In the genomic region with DNA sequence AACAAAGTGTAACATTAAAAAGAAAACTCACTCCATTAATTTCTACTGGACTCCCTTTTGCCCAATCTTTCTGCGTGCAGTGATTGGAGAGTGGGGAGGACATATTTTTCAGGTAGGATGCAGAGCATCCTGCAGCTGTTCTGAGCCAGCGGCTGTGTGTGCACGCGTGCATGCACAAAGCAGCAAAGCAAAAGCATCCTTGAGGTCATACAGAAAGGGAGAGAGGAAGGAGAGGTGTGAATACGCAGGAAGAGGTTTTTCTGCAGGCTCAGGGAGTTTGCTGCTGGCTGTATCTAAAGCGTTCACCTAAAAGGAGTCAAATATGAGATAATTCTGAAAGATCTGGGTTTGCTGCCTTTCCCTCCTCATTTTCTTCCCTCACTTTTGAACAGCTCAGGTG, we compare ENCODE assay signal across 19 cellular contexts.
A peak's percentile ranks its signal among the peaks of the same experiment; 100 is the strongest.
DNase-seq lines count a peak whose midpoint lies in the region; ATAC-seq, FAIRE-seq and TF ChIP-seq lines count a peak whose summit lies in the region.
"Had no signal": no experiment of that assay in that cellular context is flagged by ENCODE, and none has a peak within 500 bp of the region (broad histone marks: within the 10 kb centered on the region; RNA-seq: fewer than 3 reads in every experiment).

No MANE protein-coding gene starts in this region.

- peak; percentile 66 for ATAC-seq in activated CD4-positive, CD25-positive, alpha-beta regulatory T cell treated with anti-CD3 and anti-CD28 coated beads, Interleukin-2, amount 50 U/mL, for 24 hours
- ATAC-seq in GM23338 (no peak), HG02610 (IDR thresholded peaks at IDR 0.05; ENCODE audit: unreplicated experiment) (no peak)
- ATAC-seq: left ventricle myocardium superior, mucosa of descending colon had no signal

- H3K27ac Mint-ChIP-seq in GM23338 = no peak overlapping the region
- peak overlapping the region; percentile 99 for H3K27ac Mint-ChIP-seq in activated T-helper 2 cell treated with anti-CD3 and anti-CD28 coated beads, Interferon-gamma antibody, Interleukin-2, Interleukin-4, amounts not matched to agents 10 μg/mL and 5 μg/mL and 100 μg/mL, durations not matched to agents 14 hours and 24 hours and 36 hours
- H3K27ac Mint-ChIP-seq: HFFc6 had no signal

- no peaks in the 10 kb centered on the region for H3K27me3 ChIP-seq in GM23338 (ENCODE audit: insufficient read depth)
- H3K27me3 ChIP-seq: neutrophil had no signal

- H3K27ac ChIP-seq in GM23338 (ENCODE audit: low read depth) = peak overlapping the region; percentile 45; the same call in 1 of the 2 replicates
- H3K27ac ChIP-seq in kidney (ENCODE audit: low read depth in 2 of 2, low read length in 2 of 2) = no peak overlapping the region
- H3K27ac ChIP-seq: 22Rv1, neutrophil had no signal

- FAIRE-seq in kidney (lab: Jason Lieb, UNC) = no peak

- H3K79me2 ChIP-seq in GM23338 (replicated peaks; ENCODE audit: insufficient read depth) = no peaks in the 10 kb centered on the region

- H3K9me2 ChIP-seq in GM23338 (ENCODE audit: insufficient read depth) = no peaks in the 10 kb centered on the region

- peaks cover 17% of the 10 kb centered on the region for H3K4me1 ChIP-seq in GM23338 (ENCODE audit: insufficient read depth)
- H3K4me1 ChIP-seq in kidney (ENCODE audit: control insufficient read depth in 1 of 2, insufficient read depth in 1 of 2, low read depth in 1 of 2, low read length in 2 of 2) = no peaks in the 10 kb centered on the region

- H3K36me3 Mint-ChIP-seq in GM23338 (ENCODE audit: low read depth) = peaks cover 17% of the 10 kb centered on the region
- H3K36me3 Mint-ChIP-seq in activated T-helper 2 cell treated with anti-CD3 and anti-CD28 coated beads, Interferon-gamma antibody, Interleukin-2, Interleukin-4, amounts not matched to agents 10 μg/mL and 5 μg/mL and 100 μg/mL, durations not matched to agents 14 hours and 24 hours and 36 hours (ENCODE audit: low read depth) = peaks cover 59% of the 10 kb centered on the region

- H2AFZ ChIP-seq in GM23338 = no peak overlapping the region

- TF ChIP-seq CTCF in GM23338 (conservative IDR thresholded peaks at IDR 0.05; ENCODE audit: low read depth in 2 of 2) (no peak), kidney (IDR thresholded peaks at IDR 0.05; ENCODE audit: borderline replicate concordance, extremely low read depth, insufficient read depth) (no peak)

- H3K9ac ChIP-seq in kidney (ENCODE audit: low read length in 2 of 2) = no peak overlapping the region

- DNase-seq in activated CD4-positive, CD25-positive, alpha-beta regulatory T cell (lab: John Stamatoyannopoulos, UW) = no peak
- no peak for DNase-seq in GM23338 (ENCODE audit: low spot score)
- DNase-seq in activated T-helper 2 cell treated with anti-CD3 and anti-CD28 coated beads, Interferon-gamma antibody, Interleukin-2, Interleukin-4, amounts not matched to agents 10 μg/mL and 5 μg/mL and 100 μg/mL, durations not matched to agents 14 hours and 24 hours and 36 hours (ENCODE audit: low spot score) = no peak
- peak; percentile 36 to 41 for DNase-seq in stimulated activated CD4-positive, alpha-beta T cell treated with anti-CD3 and anti-CD28 coated beads, Interleukin-15, amount 100 ng/mL, for 48 hours (ENCODE audit: low read depth in 2 of 2)
- DNase-seq in CD1c-positive myeloid dendritic cell (ENCODE audit: extremely low spot score) = no peak
- DNase-seq in kidney = no peak
- DNase-seq: central memory CD4-positive, alpha-beta T cell; HFFc6; Kasumi-1; left ventricle myocardium superior; mucosa of descending colon; NCI-H1105; NCI-H2081 treated with DMSO at 0.1 percent for 48 hours; NCI-H510A treated with DMSO at 0.1 percent for 48 hours; retina had no signal

- peaks cover 17% of the 10 kb centered on the region for H3K4me1 Mint-ChIP-seq in GM23338
- H3K4me1 Mint-ChIP-seq in activated T-helper 2 cell treated with anti-CD3 and anti-CD28 coated beads, Interferon-gamma antibody, Interleukin-2, Interleukin-4, amounts not matched to agents 10 μg/mL and 5 μg/mL and 100 μg/mL, durations not matched to agents 14 hours and 24 hours and 36 hours (ENCODE audit: low read depth) = peaks cover 75% of the 10 kb centered on the region

- H3K36me3 ChIP-seq in GM23338 (ENCODE audit: insufficient read depth) (peaks cover 31% of the 10 kb centered on the region), kidney (ENCODE audit: control insufficient read depth in 1 of 2, insufficient read depth in 2 of 2, low read length in 2 of 2) (peaks cover 6 to 12% of the 10 kb centered on the region in 2 donors)

- H3K9me3 ChIP-seq in kidney (ENCODE audit: control insufficient read depth in 1 of 2, low read length in 2 of 2) = no peaks in the 10 kb centered on the region
- H3K9me3 ChIP-seq: mucosa of descending colon, neutrophil had no signal

- H3F3A ChIP-seq in GM23338 (replicated peaks; ENCODE audit: low read depth) = no peaks in the 10 kb centered on the region; the same call in 1 of the 2 replicates

- intact Hi-C loops in activated T-helper 2 cell treated with anti-CD3 and anti-CD28 coated beads, Interferon-gamma antibody, Interleukin-2, Interleukin-4, amounts not matched to agents 10 μg/mL and 5 μg/mL and 100 μg/mL, durations not matched to agents 14 hours and 24 hours and 36 hours (cut with micrococcal nuclease) = loop anchor here (1.0 to 5.0 kb wide), 14 partner anchors 11 to 360 kb away; partner anchors contain the start of genes DUSP22 and IRF4
- intact Hi-C loops in kidney (cut with DNase I) = no loop called here

- H4K20me1 ChIP-seq in GM23338 (replicated peaks; ENCODE audit: insufficient read depth) = no peaks in the 10 kb centered on the region; the same call in none of the 2 replicates

- H3K9me3 Mint-ChIP-seq in GM23338 = no peaks in the 10 kb centered on the region
- H3K9me3 Mint-ChIP-seq in activated T-helper 2 cell treated with anti-CD3 and anti-CD28 coated beads, Interferon-gamma antibody, Interleukin-2, Interleukin-4, amounts not matched to agents 10 μg/mL and 5 μg/mL and 100 μg/mL, durations not matched to agents 14 hours and 24 hours and 36 hours = no peaks in the 10 kb centered on the region
- H3K9me3 Mint-ChIP-seq: HFFc6 had no signal

- H3K27me3 Mint-ChIP-seq in GM23338 (ENCODE audit: insufficient read depth, low read depth, poor library complexity) = peaks cover 1% of the 10 kb centered on the region
- no peaks in the 10 kb centered on the region for H3K27me3 Mint-ChIP-seq in activated T-helper 2 cell treated with anti-CD3 and anti-CD28 coated beads, Interferon-gamma antibody, Interleukin-2, Interleukin-4, amounts not matched to agents 10 μg/mL and 5 μg/mL and 100 μg/mL, durations not matched to agents 14 hours and 24 hours and 36 hours (ENCODE audit: low read depth)

- no peak overlapping the region for H3K4me2 ChIP-seq in GM23338

- H3K4me3 Mint-ChIP-seq in GM23338 = no peak overlapping the region
- H3K4me3 Mint-ChIP-seq in activated T-helper 2 cell treated with anti-CD3 and anti-CD28 coated beads, Interferon-gamma antibody, Interleukin-2, Interleukin-4, amounts not matched to agents 10 μg/mL and 5 μg/mL and 100 μg/mL, durations not matched to agents 14 hours and 24 hours and 36 hours (ENCODE audit: low read depth) = peak overlapping the region; percentile 75
- H3K4me3 Mint-ChIP-seq: HFFc6 had no signal

- H3K4me3 ChIP-seq in GM23338 (no peak overlapping the region), kidney (ENCODE audit: low read length in 2 of 2) (no peak overlapping the region)
- H3K4me3 ChIP-seq: mucosa of descending colon had no signal

TF ChIP-seq in GM23338, 12 proteins besides CTCF, POLR2A, EP300 and RAD21 (continues in another document):
- TF ChIP-seq, protein P1, sequence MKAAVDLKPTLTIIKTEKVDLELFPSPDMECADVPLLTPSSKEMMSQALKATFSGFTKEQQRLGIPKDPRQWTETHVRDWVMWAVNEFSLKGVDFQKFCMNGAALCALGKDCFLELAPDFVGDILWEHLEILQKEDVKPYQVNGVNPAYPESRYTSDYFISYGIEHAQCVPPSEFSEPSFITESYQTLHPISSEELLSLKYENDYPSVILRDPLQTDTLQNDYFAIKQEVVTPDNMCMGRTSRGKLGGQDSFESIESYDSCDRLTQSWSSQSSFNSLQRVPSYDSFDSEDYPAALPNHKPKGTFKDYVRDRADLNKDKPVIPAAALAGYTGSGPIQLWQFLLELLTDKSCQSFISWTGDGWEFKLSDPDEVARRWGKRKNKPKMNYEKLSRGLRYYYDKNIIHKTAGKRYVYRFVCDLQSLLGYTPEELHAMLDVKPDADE (IDR thresholded peaks at IDR 0.05) = no peak
- TF ChIP-seq JUNB (IDR thresholded peaks at IDR 0.05; ENCODE audit: unreplicated experiment) (no peak), EZH2phosphoT487 (IDR thresholded peaks at IDR 0.05; ENCODE audit: unreplicated experiment) (no peak), EZH2 (IDR thresholded peaks at IDR 0.05; ENCODE audit: low read depth, unreplicated experiment) (no peak)

Comparison
In these comparisons a context has a peak if more than half of its experiments do, and no peak if none do; other contexts are left out.
1. ATAC-seq: peak in activated CD4-positive, CD25-positive, alpha-beta regulatory T cell treated with anti-CD3 and anti-CD28 coated beads, Interleukin-2, amount 50 U/mL, for 24 hours (2 of 2); none in GM23338 (single experiment) and HG02610 (single experiment).
2. DNase-seq: peak in stimulated activated CD4-positive, alpha-beta T cell treated with anti-CD3 and anti-CD28 coated beads, Interleukin-15, amount 100 ng/mL, for 48 hours (2 of 2); none in activated CD4-positive, CD25-positive, alpha-beta regulatory T cell (0 of 4), GM23338 (single experiment), activated T-helper 2 cell treated with anti-CD3 and anti-CD28 coated beads, Interferon-gamma antibody, Interleukin-2, Interleukin-4, amounts not matched to agents 10 μg/mL and 5 μg/mL and 100 μg/mL, durations not matched to agents 14 hours and 24 hours and 36 hours (single experiment), CD1c-positive myeloid dendritic cell (single experiment) and kidney (single experiment).